In genomic region chr5:73796164-73797141, GRCh38 we compare ENCODE assay signal across 7 cellular contexts.
DNase-seq lines count a peak whose midpoint lies in the region; ATAC-seq, FAIRE-seq and TF ChIP-seq lines count a peak whose summit lies in the region.

No MANE protein-coding gene starts in this region.

- DNase-seq in GM12892 (ENCODE audit: insufficient read length), result no peak
- peak; percentile 86 for DNase-seq in HFF-Myc (ENCODE audit: extremely low read depth, low read depth)
- DNase-seq in RPMI8226, result peak; percentile 57
- peak; percentile 93 for DNase-seq in glomerular visceral epithelial cell (ENCODE audit: extremely low spot score)
- DNase-seq in stomach, result peak; percentile 60

- H3K27ac ChIP-seq in stomach, result no peak overlapping the region

- no peak for TF ChIP-seq EP300 in stomach (IDR thresholded peaks at IDR 0.05)

- H3K4me3 ChIP-seq in HFF-Myc (replicated peaks; ENCODE audit: low read depth, low read length) (no peak overlapping the region), stomach (no peak overlapping the region)

- ATAC-seq in GM21526 (IDR thresholded peaks at IDR 0.05; ENCODE audit: low FRiP score, unreplicated experiment), result no peak
- ATAC-seq in GM19455 (IDR thresholded peaks at IDR 0.05; ENCODE audit: unreplicated experiment), result no peak

- H3K4me1 ChIP-seq in stomach, result peaks cover 0 to 9% (median 5%) of the 10 kb centered on the region in 4 donors

- TF ChIP-seq CTCF in HFF-Myc (IDR thresholded peaks at IDR 0.05; ENCODE audit: low read depth, low read length, missing control alignments), result no peak
- TF ChIP-seq CTCF in stomach (IDR thresholded peaks at IDR 0.05), result no peak

- no peaks in the 10 kb centered on the region for H3K9me3 ChIP-seq in stomach

- FAIRE-seq in GM12892 (lab: Jason Lieb, UNC), result peak; percentile 70

- intact Hi-C loops in stomach (cut with DNase I; ENCODE audit: low total_unique reads), result no loop called here

- WGBS in stomach, 5 donors, result 44 to 63% (median 55%) methylated on average over 11 of the region's 11 CpGs

- H3K27me3 ChIP-seq in stomach, result no peaks in the 10 kb centered on the region

- H3K36me3 ChIP-seq in stomach, result peaks cover 0 to 40% (median 19%) of the 10 kb centered on the region in 4 donors

- TF ChIP-seq POLR2A in GM12892 (IDR thresholded peaks at IDR 0.05; ENCODE audit: low read depth, low read length) (no peak), stomach (IDR thresholded peaks at IDR 0.05) (no peak)
